In the genomic region with DNA sequence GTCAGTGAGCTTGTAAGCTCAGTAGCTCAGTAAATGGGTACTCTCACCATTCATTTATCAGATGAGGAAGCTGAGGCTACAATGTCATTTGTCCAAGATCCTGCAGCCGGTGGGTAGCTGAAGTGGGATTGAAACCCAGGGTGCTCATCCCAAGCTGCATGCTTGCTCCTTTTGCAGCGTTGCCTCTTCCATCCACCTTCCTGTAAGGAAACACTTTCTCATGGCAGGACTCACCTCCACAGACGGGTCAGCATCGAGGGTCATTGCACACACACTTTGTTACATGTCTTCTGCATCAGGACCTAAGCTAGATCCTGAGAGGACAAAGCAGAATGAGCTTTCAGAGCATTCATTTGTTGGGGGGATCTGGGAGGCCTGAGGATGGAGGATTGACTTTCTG, we compare ENCODE assay signal across 31 cellular contexts.
"Had no signal": no experiment of that assay in that cellular context is flagged by ENCODE, and none has a peak within 500 bp of the region (broad histone marks: within the 10 kb centered on the region; RNA-seq: fewer than 3 reads in every experiment).

No MANE protein-coding gene starts in this region.

- H3K4me1 ChIP-seq: adrenal gland, breast epithelium had no signal

- H3K4me3 ChIP-seq: adrenal gland, body of pancreas, breast epithelium, cardiac muscle cell, coronary artery, dorsolateral prefrontal cortex had no signal

- DNase-seq: activated B cell treated with CpG ODN at 0.5 μM for 24 hours; activated CD4-positive, alpha-beta memory T cell treated with anti-CD3 and anti-CD28 coated beads for 36 hours; activated CD4-positive, alpha-beta T cell treated with anti-CD3 and anti-CD28 coated beads for 36 hours; activated CD4-positive, alpha-beta T cell treated with anti-CD3 and anti-CD28 coated beads, Interleukin-2, amount 10 ng/mL, durations not matched to agents 24 days and 14 days; activated CD8-positive, alpha-beta memory T cell treated with anti-CD3 and anti-CD28 coated beads, Interleukin-2, amount 10 ng/mL, durations not matched to agents 7 days and 5 days; activated CD8-positive, alpha-beta memory T cell treated with anti-CD3 and anti-CD28 coated beads, Interleukin-2, amount 50 U/mL, for 4 hours; activated CD8-positive, alpha-beta T cell treated with anti-CD3 and anti-CD28 coated beads, Interleukin-2, amount 10 ng/mL, durations not matched to agents 7 days and 5 days; activated effector memory CD4-positive, alpha-beta T cell treated with anti-CD3 and anti-CD28 coated beads, Interleukin-2, amount 50 U/mL, for 16 hours; activated naive CD4-positive, alpha-beta T cell treated with anti-CD3 and anti-CD28 coated beads for 36 hours; activated naive CD8-positive, alpha-beta T cell treated with anti-CD3 and anti-CD28 coated beads for 36 hours; activated naive CD8-positive, alpha-beta T cell treated with anti-CD3 and anti-CD28 coated beads, Interleukin-2, amount 50 U/mL, for 24 hours; activated T-cell treated with anti-CD3 and anti-CD28 coated beads, Interleukin-2, amount 50 U/mL, for 1 hour; activated T-cell treated with anti-CD3 and anti-CD28 coated beads, Interleukin-2, amount 50 U/mL, for 48 hours; adrenal gland; amygdala; aorta; body of pancreas; central memory CD4-positive, alpha-beta T cell; cerebellar nuclear complex; dorsolateral prefrontal cortex; effector memory CD4-positive, alpha-beta T cell; endodermal cell; foreskin fibroblast; T-helper 1 cell; T-helper 17 cell; T1000; WERI-Rb-1 had no signal

- FAIRE-seq: frontal cortex had no signal

- H3K27me3 ChIP-seq: adrenal gland, body of pancreas, cardiac muscle cell had no signal

- H3K27ac ChIP-seq: adrenal gland, body of pancreas, breast epithelium, cardiac muscle cell, coronary artery, dorsolateral prefrontal cortex, WERI-Rb-1 had no signal

- H3K36me3 ChIP-seq: adrenal gland, breast epithelium, cardiac muscle cell, WERI-Rb-1 had no signal

- H3K9me3 ChIP-seq: adrenal gland, body of pancreas, breast epithelium had no signal
